In the genomic region with DNA sequence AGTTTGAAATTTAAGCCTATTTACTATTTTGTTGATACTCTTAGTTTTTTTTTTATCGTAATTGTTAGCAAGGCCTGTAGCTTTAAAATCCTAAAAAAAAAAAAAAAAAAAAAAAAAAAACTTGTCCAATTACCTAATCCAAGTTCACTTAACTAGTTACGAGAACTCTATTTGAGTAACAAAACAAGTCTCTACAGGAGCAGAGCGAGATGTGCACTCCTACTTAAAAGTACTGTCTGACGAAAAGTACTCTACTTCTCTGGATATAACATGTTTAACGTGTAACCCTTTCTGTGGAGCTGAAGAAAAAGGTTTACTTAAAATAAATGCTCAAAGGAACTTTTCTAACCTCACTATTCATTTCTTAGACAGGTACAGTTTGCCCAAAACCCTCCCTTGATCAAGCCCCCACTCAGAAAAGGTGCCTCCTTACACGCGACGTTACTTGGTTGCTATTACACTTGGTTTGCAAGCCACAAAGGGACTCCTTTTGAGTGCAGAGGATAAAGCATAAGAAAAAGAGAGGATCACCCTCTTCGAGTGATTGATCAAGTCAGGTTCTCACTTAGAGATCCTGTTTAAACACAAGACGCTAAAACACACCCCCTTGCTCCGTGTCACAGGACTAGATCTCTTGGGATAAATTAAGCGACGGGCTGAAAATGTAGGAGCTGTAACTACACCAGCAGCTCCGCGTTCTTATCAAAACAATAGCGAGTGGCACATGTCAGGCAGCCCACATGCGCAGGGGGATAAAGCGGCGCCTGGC, we compare ENCODE assay signal across 8 cellular contexts. TPM values are rescaled to one million over a fixed set of nuclear protein-coding genes. Genes with fewer than 3 reads are reported as not detected.
DNase-seq lines count a peak whose midpoint lies in the region; ATAC-seq and TF ChIP-seq lines count a peak whose summit lies in the region.

No MANE protein-coding gene starts in this region.

- H3K4me1 ChIP-seq in OCI-LY3 (ENCODE audit: low read length) (peaks cover 15% of the 10 kb centered on the region), mucosa of descending colon (ENCODE audit: low read depth) (peaks cover 10% of the 10 kb centered on the region), vagina (peaks cover 20% of the 10 kb centered on the region)

- no peak for TF ChIP-seq CTCF in AG04450 (IDR thresholded peaks at IDR 0.05; ENCODE audit: low read depth, low read length)
- TF ChIP-seq CTCF in GM12865 (IDR thresholded peaks at IDR 0.05; ENCODE audit: insufficient read depth, low read depth, low read length, missing control alignments) = no peak
- TF ChIP-seq CTCF in OCI-LY3 (IDR thresholded peaks at IDR 0.05; ENCODE audit: low read depth, low read length) = no peak
- TF ChIP-seq CTCF in mucosa of descending colon (IDR thresholded peaks at IDR 0.05) = no peak
- no peak for TF ChIP-seq CTCF in vagina (IDR thresholded peaks at IDR 0.05)

- H3K9ac ChIP-seq in OCI-LY3 (ENCODE audit: low read length) = peak overlapping the region; percentile 99

- ATAC-seq in HG03045 (IDR thresholded peaks at IDR 0.05; ENCODE audit: unreplicated experiment) (peak; percentile 6), mucosa of descending colon (no peak), GM21825 (IDR thresholded peaks at IDR 0.05; ENCODE audit: unreplicated experiment) (no peak)

- CTCF ChIA-PET in AG04450 (lab: Charles Lee) = interaction anchor here (0.5 to 0.7 kb wide), 4 partner anchors 144 to 183 kb away, joined by 3 to 5 read pairs (median 4); no protein-coding TSS in a partner anchor

- H2AFZ ChIP-seq in OCI-LY3 (ENCODE audit: low read depth, low read length) = peak overlapping the region; percentile 30; the same call in 1 of the 2 replicates

- peak in 1 of 2 donors; percentile 66 for TF ChIP-seq POLR2A in vagina (IDR thresholded peaks at IDR 0.05)

- no peak for DNase-seq in AG04450 (ENCODE audit: low read depth, low spot score)
- DNase-seq in GM12865 (ENCODE audit: low read depth) = peak; percentile 33
- peak in 1 of 3 donors; percentile 30 for DNase-seq in mucosa of descending colon
- DNase-seq in vagina (ENCODE audit: extremely low spot score in 2 of 2) = no peak

- peaks cover 83% of the 10 kb centered on the region for H3K79me2 ChIP-seq in OCI-LY3 (ENCODE audit: low read length)

- POLR2A ChIA-PET in AG04450 (lab: Yijun Ruan, JAX) = interaction anchor here (0.6 to 1.2 kb wide), 5 partner anchors 9 to 945 kb away, joined by 3 to 5 read pairs (median 5); no protein-coding TSS in a partner anchor

- H3K4me2 ChIP-seq in OCI-LY3 (ENCODE audit: low read length) = peak overlapping the region; percentile 91

- no peaks in the 10 kb centered on the region; the same call in 1 of the 2 replicates for H3K9me3 ChIP-seq in AG04450 (ENCODE audit: control insufficient read depth, insufficient read depth, low read length)
- no peaks in the 10 kb centered on the region for H3K9me3 ChIP-seq in OCI-LY3 (ENCODE audit: insufficient read depth, low read length)
- H3K9me3 ChIP-seq in mucosa of descending colon = no peaks in the 10 kb centered on the region
- H3K9me3 ChIP-seq in vagina = no peaks in the 10 kb centered on the region

- intact Hi-C loops in mucosa of descending colon (cut with DNase I, micrococcal nuclease) = no loop called here
- intact Hi-C loops in vagina (cut with DNase I) = no loop called here

- H3K27ac ChIP-seq in AG04450 (ENCODE audit: low read depth, low read length) = peak overlapping the region; percentile 90
- H3K27ac ChIP-seq in OCI-LY3 (ENCODE audit: low read length) = peak overlapping the region; percentile 97
- peak overlapping the region; percentile 93 for H3K27ac ChIP-seq in cingulate gyrus (ENCODE audit: low read depth, low read length)
- peak overlapping the region; percentile 100 for H3K27ac ChIP-seq in vagina

- H4K20me1 ChIP-seq in OCI-LY3 (ENCODE audit: insufficient read depth, low read length) = peaks cover 37% of the 10 kb centered on the region

- H3K36me3 ChIP-seq in OCI-LY3 (replicated peaks; ENCODE audit: low read depth, low read length) (peaks cover 26% of the 10 kb centered on the region), mucosa of descending colon (ENCODE audit: low read depth) (no peaks in the 10 kb centered on the region), vagina (no peaks in the 10 kb centered on the region)

- no peaks in the 10 kb centered on the region for H3K27me3 ChIP-seq in AG04450 (ENCODE audit: control insufficient read depth, insufficient read depth, low read length)
- H3K27me3 ChIP-seq in OCI-LY3 (ENCODE audit: low read depth, low read length) = no peaks in the 10 kb centered on the region
- H3K27me3 ChIP-seq in vagina = no peaks in the 10 kb centered on the region

- H3K4me3 ChIP-seq in AG04450 (ENCODE audit: low read depth, low read length) = peak overlapping the region; percentile 80
- peak overlapping the region; percentile 98 for H3K4me3 ChIP-seq in GM12865 (ENCODE audit: low read depth, low read length)
- H3K4me3 ChIP-seq in OCI-LY3 (ENCODE audit: low read length) = peak overlapping the region; percentile 83
- peak overlapping the region; percentile 96 for H3K4me3 ChIP-seq in mucosa of descending colon
- peak overlapping the region; percentile 90 to 96 for H3K4me3 ChIP-seq in vagina

RNA-seq across cellular contexts. Expression of a gene that starts 2.2 kb away (rescaled TPM):
- 22.6 and 31.5 TPM in 2 replicates for polyA plus RNA-seq in AG04450 (2011; rRNA removed)
- 12.4 and 22.4 TPM in 2 replicates for polyA minus RNA-seq in AG04450 (2011; rRNA and poly(A)+ RNA removed)
- total RNA-seq in mucosa of descending colon (10 to 100 TPM; 30.6 to 30.9 (median 30.8) TPM), vagina (38.5 TPM)
